In genomic region chr16:66705790-66706505, GRCh38 we compare ENCODE assay signal across 10 cellular contexts. TPM values are rescaled to one million over a fixed set of nuclear protein-coding genes. Genes with fewer than 3 reads are reported as not detected.
DNase-seq lines count a peak whose midpoint lies in the region; ATAC-seq and TF ChIP-seq lines count a peak whose summit lies in the region.
"Had no signal": no experiment of that assay in that cellular context is flagged by ENCODE, and none has a peak within 500 bp of the region (broad histone marks: within the 10 kb centered on the region; RNA-seq: fewer than 3 reads in every experiment).

No MANE protein-coding gene starts in this region.

- DNase-seq in EL (peak; percentile 59), cerebellar cortex (ENCODE audit: low spot score) (peak; percentile 33), islet precursor cell (peak; percentile 69), gastrocnemius medialis (peak in 1 of 2 donors; percentile 32)
- DNase-seq in stimulated activated CD4-positive, alpha-beta T cell treated with anti-CD3 and anti-CD28 coated beads, Interleukin-12 subunit alpha, Interleukin-12 subunit beta, amount 100 ng/mL, for 4 hours, result no peak
- DNase-seq: activated CD4-positive, alpha-beta T cell treated with anti-CD3 and anti-CD28 coated beads, Interleukin-2, amount 10 ng/mL, durations not matched to agents 7 days and 5 days; KG1 had no signal

- in situ Hi-C loops in gastrocnemius medialis (cut with MboI; ENCODE audit: low sequenced_read_pairs in 4 of 4), result no loop called here

- H3K4me3 ChIP-seq in gastrocnemius medialis, result no peak overlapping the region

- TF ChIP-seq POLR2A in gastrocnemius medialis (IDR thresholded peaks at IDR 0.05), result no peak

- H3K27me3 ChIP-seq in gastrocnemius medialis, result no peaks in the 10 kb centered on the region

- intact Hi-C loops in gastrocnemius medialis (cut with DNase I; ENCODE audit: low total_unique reads), result no loop called here

- no peak for TF ChIP-seq CTCF in gastrocnemius medialis (IDR thresholded peaks at IDR 0.05 in 4 of 5, conservative IDR thresholded peaks at IDR 0.05 in 1 of 5)

- ATAC-seq in gastrocnemius medialis, result peak; percentile 37 to 63
- ATAC-seq in HG02798 (IDR thresholded peaks at IDR 0.05; ENCODE audit: poor library complexity, unreplicated experiment), result no peak
- ATAC-seq in GM21381 (IDR thresholded peaks at IDR 0.05; ENCODE audit: unreplicated experiment), result no peak
- no peak for ATAC-seq in HG03025 (IDR thresholded peaks at IDR 0.05; ENCODE audit: low FRiP score, unreplicated experiment)

- H3K4me1 ChIP-seq in gastrocnemius medialis, result peaks cover 5 to 8% of the 10 kb centered on the region in 2 donors

- H3K9me3 ChIP-seq in gastrocnemius medialis, result no peaks in the 10 kb centered on the region

- H3K27ac ChIP-seq in gastrocnemius medialis, result peak overlapping the region; percentile 55 to 80 (median 68)

- H3K36me3 ChIP-seq in gastrocnemius medialis, result no peaks in the 10 kb centered on the region

RNA-seq across cellular contexts. Expression of gene CMTM4, which starts 9.4 kb away (rescaled TPM):
- total RNA-seq in gastrocnemius medialis, result 10 to 100 TPM in 1 of 4 donors, 1 to 10 TPM in 3; 5.7 to 15.0 (median 7.2) TPM

RNA-seq across cellular contexts. Expression of gene DYNC1LI2, which starts 45.5 kb away (rescaled TPM):
- total RNA-seq in gastrocnemius medialis, result 10 to 100 TPM; 57.4 to 80.3 (median 62.6) TPM

Comparison
In these comparisons a context has a peak if more than half of its experiments do, and no peak if none do; other contexts are left out.
1. ATAC-seq: peak in gastrocnemius medialis (2 of 2); none in HG02798 (single experiment), GM21381 (single experiment) and HG03025 (single experiment).